Comparison of ENCODE assay signal across 8 cellular contexts in the genomic region with DNA sequence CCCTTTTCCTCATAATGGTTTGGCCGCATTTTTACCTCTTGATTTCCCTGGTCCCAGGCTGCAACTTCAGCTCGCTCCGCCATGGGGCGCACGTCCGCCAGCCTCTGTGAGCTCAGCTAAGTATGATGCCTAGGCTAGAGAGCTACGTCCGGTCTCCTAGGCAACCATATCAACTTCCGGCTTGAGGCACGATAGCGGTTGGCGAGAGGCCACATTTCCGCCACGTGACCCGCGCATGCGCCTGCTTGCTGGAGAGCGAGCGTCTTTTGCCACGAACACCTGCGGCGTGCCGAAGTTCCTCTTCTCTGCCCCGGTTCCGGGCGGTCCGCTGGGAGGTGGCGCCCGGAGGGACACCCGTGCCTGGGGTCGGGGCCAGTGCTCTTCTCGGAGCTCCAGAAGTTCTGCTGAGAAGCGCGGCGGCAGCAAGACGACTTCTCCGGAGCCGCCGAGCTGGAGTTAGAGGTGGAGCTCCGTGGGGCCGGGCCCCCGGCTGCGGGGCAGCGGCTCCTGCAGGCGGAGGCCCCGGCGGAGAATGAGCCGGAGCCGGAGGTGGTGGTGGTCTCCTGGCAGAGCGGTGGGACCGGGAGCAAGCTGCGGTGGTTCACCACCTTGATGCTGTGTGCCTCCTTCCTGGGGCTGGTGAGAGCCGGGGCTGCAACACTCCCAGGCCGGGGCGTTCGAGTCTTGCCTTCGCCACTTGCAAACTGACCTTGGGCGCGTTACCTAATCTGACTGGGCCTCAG.
DNase-seq lines count a peak whose midpoint lies in the region; ATAC-seq and TF ChIP-seq lines count a peak whose summit lies in the region.

No MANE protein-coding gene starts in this region.

- H3K36me3 Mint-ChIP-seq in chondrocyte (ENCODE audit: low read depth): no peaks in the 10 kb centered on the region

- no peaks in the 10 kb centered on the region for H3K36me3 ChIP-seq in kidney epithelial cell (ENCODE audit: control insufficient read depth, insufficient read depth, low read length)

- H3K27ac Mint-ChIP-seq in chondrocyte (ENCODE audit: unreplicated experiment): peak overlapping the region; percentile 82

- peak overlapping the region; percentile 60 for H3K4me3 ChIP-seq in kidney epithelial cell (ENCODE audit: low read depth, low read length)

- TF ChIP-seq CTCF in chondrocyte (IDR thresholded peaks at IDR 0.05) (peak; percentile 88), kidney epithelial cell (IDR thresholded peaks at IDR 0.05; ENCODE audit: insufficient read depth, low read length, poor library complexity, severe bottlenecking) (peak; percentile 96)

- peaks cover 12% of the 10 kb centered on the region for H3K27me3 Mint-ChIP-seq in chondrocyte (ENCODE audit: low read depth)

- no peaks in the 10 kb centered on the region for H3K9me3 Mint-ChIP-seq in chondrocyte (ENCODE audit: low read depth)

- peaks cover 38% of the 10 kb centered on the region for H3K4me1 Mint-ChIP-seq in chondrocyte (ENCODE audit: low read depth)

- DNase-seq in AML-193 (lab: John Stamatoyannopoulos, UW) (peak; percentile 99 to 100), NCI-H345 treated with DMSO at 0.1 percent for 48 hours (lab: John Stamatoyannopoulos, UW; ENCODE audit: unreplicated experiment) (peak; percentile 97), chondrocyte (ENCODE audit: low spot score) (peak; percentile 99), kidney epithelial cell (ENCODE audit: low read depth) (peak; percentile 99)
- DNase-seq in stimulated activated CD4-positive, alpha-beta T cell treated with anti-CD3 and anti-CD28 coated beads, Interleukin-15, amount 100 ng/mL, for 48 hours (ENCODE audit: low read depth in 2 of 2): peak; percentile 97 to 99

- H3K4me3 Mint-ChIP-seq in chondrocyte (ENCODE audit: unreplicated experiment): peak overlapping the region; percentile 75

- ATAC-seq in GM19025 (IDR thresholded peaks at IDR 0.05; ENCODE audit: low read depth, unreplicated experiment) (peak; percentile 98), HG03342 (IDR thresholded peaks at IDR 0.05; ENCODE audit: unreplicated experiment) (peak; percentile 98)
- ATAC-seq in activated CD4-positive, CD25-positive, alpha-beta regulatory T cell treated with anti-CD3 and anti-CD28 coated beads, Interleukin-2, amount 50 U/mL, for 24 hours: peak; percentile 97 to 98

- no peaks in the 10 kb centered on the region for H3K27me3 ChIP-seq in kidney epithelial cell (ENCODE audit: control insufficient read depth, insufficient read depth, low read length)

Comparison
In these comparisons a context has a peak if more than half of its experiments do, and no peak if none do; other contexts are left out.
1. Peak in every context shown above with its lines: DNase-seq, ATAC-seq and H3K4me3 ChIP-seq.